In genomic region chr4:88599298-88599697, GRCh38 we compare ENCODE assay signal across 11 cellular contexts. TPM values are rescaled to one million over a fixed set of nuclear protein-coding genes. Genes with fewer than 3 reads are reported as not detected.
DNase-seq lines count a peak whose midpoint lies in the region; ATAC-seq and TF ChIP-seq lines count a peak whose summit lies in the region.
"Had no signal": no experiment of that assay in that cellular context is flagged by ENCODE, and none has a peak within 500 bp of the region (broad histone marks: within the 10 kb centered on the region; RNA-seq: fewer than 3 reads in every experiment).

No MANE protein-coding gene starts in this region.

- no peak for DNase-seq in activated naive CD8-positive, alpha-beta T cell treated with anti-CD3 and anti-CD28 coated beads, Interleukin-2, amount 50 U/mL, for 24 hours
- no peak for DNase-seq in central memory CD8-positive, alpha-beta T cell (ENCODE audit: low spot score in 2 of 2)
- DNase-seq in mesothelial cell of epicardium (ENCODE audit: low spot score in 2 of 2, unreplicated experiment in 2 of 2), result no peak
- no peak for DNase-seq in uterus
- DNase-seq in nucleus accumbens (lab: John Stamatoyannopoulos, UW), result no peak
- DNase-seq in SKM-1 (lab: John Stamatoyannopoulos, UW; ENCODE audit: unreplicated experiment), result no peak
- DNase-seq: activated B cell treated with CpG ODN at 0.5 μM for 24 hours, NCI-H524 treated with DMSO at 0.1 percent for 48 hours had no signal

- H3K4me3 ChIP-seq in uterus, result peak overlapping the region in 1 of 2 donors; percentile 22
- H3K4me3 ChIP-seq: BLaER1 treated with 17β-estradiol and CSF1 and Interleukin-3, amounts not matched to agents 10 nM and 100 nM had no signal

- TF ChIP-seq CTCF in mesothelial cell of epicardium (IDR thresholded peaks at IDR 0.05; ENCODE audit: unreplicated experiment), result no peak
- TF ChIP-seq CTCF in uterus (IDR thresholded peaks at IDR 0.05), result no peak

- no peak for ATAC-seq in activated naive CD8-positive, alpha-beta T cell treated with anti-CD3 and anti-CD28 coated beads, Interleukin-2, amount 50 U/mL, for 24 hours
- ATAC-seq in central memory CD8-positive, alpha-beta T cell (replicated peaks; ENCODE audit: extremely low read depth, poor library complexity, severe bottlenecking), result no peak
- no peak for ATAC-seq in HG02588 (IDR thresholded peaks at IDR 0.05; ENCODE audit: unreplicated experiment)

- H3K36me3 ChIP-seq in uterus, result no peaks in the 10 kb centered on the region

- H3K4me1 ChIP-seq in uterus, result peaks cover 5 to 17% of the 10 kb centered on the region in 2 donors

- TF ChIP-seq POLR2A in uterus (IDR thresholded peaks at IDR 0.05), result no peak

- H3K27me3 ChIP-seq in uterus, result no peaks in the 10 kb centered on the region
- H3K27me3 ChIP-seq: BLaER1 treated with 17β-estradiol and CSF1 and Interleukin-3, amounts not matched to agents 10 nM and 100 nM had no signal

- intact Hi-C loops in uterus (cut with DNase I; ENCODE audit: low total_unique reads), result no loop called here

- H3K4me1 Mint-ChIP-seq in activated naive CD8-positive, alpha-beta T cell (ENCODE audit: low read depth), result peaks cover 69% of the 10 kb centered on the region
- H3K4me1 Mint-ChIP-seq in activated naive CD8-positive, alpha-beta T cell treated with anti-CD3 and anti-CD28 coated beads, Interleukin-2, amount 50 U/mL, for 24 hours, result peaks cover 68% of the 10 kb centered on the region
- H3K4me1 Mint-ChIP-seq in central memory CD8-positive, alpha-beta T cell, result peaks cover 50% of the 10 kb centered on the region
- peaks cover 43% of the 10 kb centered on the region for H3K4me1 Mint-ChIP-seq in mesothelial cell of epicardium

- H3K27ac Mint-ChIP-seq in activated naive CD8-positive, alpha-beta T cell, result peak overlapping the region; percentile 79
- no peak overlapping the region for H3K27ac Mint-ChIP-seq in activated naive CD8-positive, alpha-beta T cell treated with anti-CD3 and anti-CD28 coated beads, Interleukin-2, amount 50 U/mL, for 24 hours
- peak overlapping the region; percentile 78 for H3K27ac Mint-ChIP-seq in central memory CD8-positive, alpha-beta T cell (ENCODE audit: low read depth)
- peak overlapping the region; percentile 35 for H3K27ac Mint-ChIP-seq in mesothelial cell of epicardium
- H3K27ac Mint-ChIP-seq: activated B cell treated with CpG ODN at 0.5 μM for 24 hours had no signal

- peaks cover 27% of the 10 kb centered on the region for H3K36me3 Mint-ChIP-seq in activated naive CD8-positive, alpha-beta T cell
- H3K36me3 Mint-ChIP-seq in activated naive CD8-positive, alpha-beta T cell treated with anti-CD3 and anti-CD28 coated beads, Interleukin-2, amount 50 U/mL, for 24 hours (ENCODE audit: low read depth), result peaks cover 24% of the 10 kb centered on the region
- H3K36me3 Mint-ChIP-seq in central memory CD8-positive, alpha-beta T cell (ENCODE audit: insufficient read depth), result peaks cover 15% of the 10 kb centered on the region
- H3K36me3 Mint-ChIP-seq in mesothelial cell of epicardium, result peaks cover 6% of the 10 kb centered on the region

- peaks cover under 1% of the 10 kb centered on the region for H3K9me3 Mint-ChIP-seq in activated naive CD8-positive, alpha-beta T cell (ENCODE audit: low read depth)
- H3K9me3 Mint-ChIP-seq in activated naive CD8-positive, alpha-beta T cell treated with anti-CD3 and anti-CD28 coated beads, Interleukin-2, amount 50 U/mL, for 24 hours, result no peaks in the 10 kb centered on the region
- H3K9me3 Mint-ChIP-seq in central memory CD8-positive, alpha-beta T cell, result no peaks in the 10 kb centered on the region
- H3K9me3 Mint-ChIP-seq in mesothelial cell of epicardium, result peaks cover under 1% of the 10 kb centered on the region
- H3K9me3 Mint-ChIP-seq: activated B cell treated with CpG ODN at 0.5 μM for 24 hours had no signal

- H3K27me3 Mint-ChIP-seq in activated naive CD8-positive, alpha-beta T cell, result no peaks in the 10 kb centered on the region
- no peaks in the 10 kb centered on the region for H3K27me3 Mint-ChIP-seq in activated naive CD8-positive, alpha-beta T cell treated with anti-CD3 and anti-CD28 coated beads, Interleukin-2, amount 50 U/mL, for 24 hours
- no peaks in the 10 kb centered on the region for H3K27me3 Mint-ChIP-seq in central memory CD8-positive, alpha-beta T cell
- no peaks in the 10 kb centered on the region for H3K27me3 Mint-ChIP-seq in mesothelial cell of epicardium (ENCODE audit: low read depth)
- H3K27me3 Mint-ChIP-seq: activated B cell treated with CpG ODN at 0.5 μM for 24 hours had no signal

- no peaks in the 10 kb centered on the region for H3K9me3 ChIP-seq in uterus

- peak overlapping the region; percentile 48 for H3K4me3 Mint-ChIP-seq in activated naive CD8-positive, alpha-beta T cell
- H3K4me3 Mint-ChIP-seq in activated naive CD8-positive, alpha-beta T cell treated with anti-CD3 and anti-CD28 coated beads, Interleukin-2, amount 50 U/mL, for 24 hours, result no peak overlapping the region
- H3K4me3 Mint-ChIP-seq in central memory CD8-positive, alpha-beta T cell, result no peak overlapping the region
- no peak overlapping the region for H3K4me3 Mint-ChIP-seq in mesothelial cell of epicardium
- H3K4me3 Mint-ChIP-seq: activated B cell treated with CpG ODN at 0.5 μM for 24 hours had no signal

- H3K27ac ChIP-seq in uterus, result peak overlapping the region; percentile 77 to 82
- H3K27ac ChIP-seq: BLaER1 treated with 17β-estradiol and CSF1 and Interleukin-3, amounts not matched to agents 10 nM and 100 nM had no signal

RNA-seq across cellular contexts. Expression of gene HERC3, which starts 7.0 kb away (rescaled TPM):
- total RNA-seq in mesothelial cell of epicardium (15.8 to 17.2 TPM (median 17.0 TPM) in 3 replicates), uterus (10 to 100 TPM; 20.6 to 54.8 (median 37.0) TPM)
